25 cellular contexts compared by ENCODE assay signal in the genomic region with DNA sequence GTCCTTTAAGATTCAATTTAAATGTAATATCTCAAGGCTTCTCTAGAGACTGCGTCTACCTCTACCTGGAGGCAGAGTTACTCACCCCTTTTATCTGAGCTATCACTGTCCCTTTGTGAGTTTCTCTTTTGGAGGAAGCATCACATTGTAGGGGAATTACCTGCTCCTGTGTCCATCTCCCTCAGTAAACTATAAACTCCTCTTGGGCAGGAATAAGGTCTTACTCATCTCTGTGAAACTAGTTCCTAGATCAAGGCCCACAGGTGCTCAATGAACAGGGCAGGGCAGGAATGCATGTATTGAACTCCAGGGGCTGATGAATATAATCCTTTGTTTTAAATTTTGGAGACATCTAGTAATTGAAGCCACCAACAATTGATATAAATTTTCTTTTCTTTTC.
"Had no signal": no experiment of that assay in that cellular context is flagged by ENCODE, and none has a peak within 500 bp of the region (broad histone marks: within the 10 kb centered on the region; RNA-seq: fewer than 3 reads in every experiment).

No MANE protein-coding gene starts in this region.

- FAIRE-seq: small intestine had no signal

- H3K36me3 ChIP-seq: ovary, right lobe of liver, sigmoid colon, stomach, thoracic aorta, thyroid gland, tibial nerve, upper lobe of left lung, uterus had no signal

- H2AFZ ChIP-seq: parathyroid adenoma had no signal

- H3K9me3 ChIP-seq: ovary, psoas muscle, right lobe of liver, sigmoid colon, stomach, thoracic aorta, thyroid gland, tibial nerve, upper lobe of left lung, uterus had no signal

- H3K27ac ChIP-seq: ovary, parathyroid adenoma, psoas muscle, right lobe of liver, sigmoid colon, stomach, thoracic aorta, thyroid gland, tibial nerve, upper lobe of left lung, uterus had no signal

- H3K4me3 ChIP-seq: ovary, psoas muscle, right lobe of liver, sigmoid colon, stomach, thoracic aorta, thyroid gland, tibial nerve, upper lobe of left lung, uterus had no signal

- H3K27me3 ChIP-seq: ovary, right lobe of liver, sigmoid colon, stomach, thyroid gland, tibial nerve, upper lobe of left lung, uterus had no signal

- H3K9ac ChIP-seq: parathyroid adenoma had no signal

- H3K4me1 ChIP-seq: parathyroid adenoma, psoas muscle, right lobe of liver, uterus had no signal

- ATAC-seq: natural killer cell treated with Interleukin-12 subunit alpha and Interleukin-12 subunit beta and Interleukin-15 and Interleukin-18, amount 100 ng/mL, for 72 hours; psoas muscle; right cardiac atrium; right lobe of liver; stimulated activated effector memory CD8-positive, alpha-beta T cell treated with anti-CD3 and anti-CD28 coated beads, Interleukin-12 subunit alpha, Interleukin-12 subunit beta, amount 100 ng/mL, for 72 hours had no signal

- H3K79me2 ChIP-seq: parathyroid adenoma had no signal

- DNase-seq: naive thymus-derived CD8-positive, alpha-beta T cell; nephron progenitor cell; occipital lobe; ovary; posterior cingulate gyrus; psoas muscle; right cardiac atrium; right lobe of liver; sigmoid colon; small intestine; stimulated activated CD4-positive, alpha-beta T cell treated with anti-CD3 and anti-CD28 coated beads, Interleukin-2, amount 100 ng/mL, for 24 hours; stimulated activated CD4-positive, alpha-beta T cell treated with anti-CD3 and anti-CD28 coated beads, Interleukin-2, amount 100 ng/mL, for 48 hours; stimulated activated CD4-positive, alpha-beta T cell treated with anti-CD3 and anti-CD28 coated beads, Interleukin-4, amount 100 ng/mL, for 24 hours; stimulated activated naive B cell treated with anti-CD40 and anti-IgM and Interleukin-4, amounts not matched to agents 10 μg/mL and 1 μg/mL and 100 μg/mL, for 72 hours; stimulated activated naive CD4-positive, alpha-beta T cell treated with Interleukin-2 at 50 U/mL for 16 hours; stomach; thyroid gland; trophoblast cell; upper lobe of left lung; uterus had no signal
